Comparison of ENCODE assay signal across 37 cellular contexts in the genomic region with DNA sequence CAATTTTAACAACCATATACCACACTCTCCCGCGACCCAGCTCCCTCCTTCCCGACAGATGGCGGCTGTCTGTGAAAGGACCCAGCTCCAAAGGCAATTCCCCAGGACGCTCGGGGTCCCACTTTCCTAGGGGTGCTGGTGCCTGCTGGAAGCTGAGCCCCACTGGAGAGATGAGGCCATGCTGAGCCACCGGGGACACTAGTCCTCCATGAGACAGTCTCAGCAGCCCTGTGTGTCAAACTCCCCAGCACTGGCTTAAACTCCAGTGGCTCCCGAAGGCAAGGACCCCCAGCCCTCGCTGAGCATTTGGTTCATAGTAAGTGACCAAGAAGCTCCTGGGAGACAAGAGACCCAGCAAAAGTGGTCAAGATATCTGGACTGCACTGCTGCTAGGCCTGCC. TPM values are rescaled to one million over a fixed set of nuclear protein-coding genes. Genes with fewer than 3 reads are reported as not detected.
"Had no signal": no experiment of that assay in that cellular context is flagged by ENCODE, and none has a peak within 500 bp of the region (broad histone marks: within the 10 kb centered on the region; RNA-seq: fewer than 3 reads in every experiment).

No MANE protein-coding gene starts in this region.

- H3K4me2 ChIP-seq: KMS-11 had no signal

- H3K4me1 Mint-ChIP-seq: activated CD8-positive, alpha-beta memory T cell treated with anti-CD3 and anti-CD28 coated beads, Interleukin-2, amount 10 ng/mL, durations not matched to agents 7 days and 5 days had no signal

- ATAC-seq: activated CD8-positive, alpha-beta memory T cell treated with anti-CD3 and anti-CD28 coated beads, Interleukin-2, amount 10 ng/mL, durations not matched to agents 7 days and 5 days; PC-3; Right ventricle myocardium inferior had no signal

- H3K27me3 ChIP-seq: Peyer's patch had no signal

- H3K27ac Mint-ChIP-seq: activated CD4-positive, alpha-beta memory T cell treated with anti-CD3 and anti-CD28 coated beads, Interleukin-2, amount 10 ng/mL, durations not matched to agents 7 days and 5 days; activated CD8-positive, alpha-beta memory T cell treated with anti-CD3 and anti-CD28 coated beads, Interleukin-2, amount 10 ng/mL, durations not matched to agents 7 days and 5 days; activated naive CD8-positive, alpha-beta T cell treated with anti-CD3 and anti-CD28 coated beads for 36 hours had no signal

- H3K4me1 ChIP-seq: Peyer's patch had no signal

- H3K4me3 Mint-ChIP-seq: activated CD4-positive, alpha-beta memory T cell treated with anti-CD3 and anti-CD28 coated beads, Interleukin-2, amount 10 ng/mL, durations not matched to agents 7 days and 5 days; activated CD8-positive, alpha-beta memory T cell treated with anti-CD3 and anti-CD28 coated beads, Interleukin-2, amount 10 ng/mL, durations not matched to agents 7 days and 5 days; activated naive CD8-positive, alpha-beta T cell treated with anti-CD3 and anti-CD28 coated beads for 36 hours had no signal

- H3K36me3 Mint-ChIP-seq: activated CD8-positive, alpha-beta memory T cell treated with anti-CD3 and anti-CD28 coated beads, Interleukin-2, amount 10 ng/mL, durations not matched to agents 7 days and 5 days; activated naive CD8-positive, alpha-beta T cell treated with anti-CD3 and anti-CD28 coated beads for 36 hours had no signal

- DNase-seq: activated CD4-positive, alpha-beta memory T cell treated with anti-CD3 and anti-CD28 coated beads, Interleukin-2, amount 10 ng/mL, durations not matched to agents 7 days and 5 days; activated CD4-positive, alpha-beta T cell treated with anti-CD3 and anti-CD28 coated beads for 1 hour; activated CD4-positive, alpha-beta T cell treated with anti-CD3 and anti-CD28 coated beads for 48 hours; activated CD4-positive, CD25-positive, alpha-beta regulatory T cell; activated CD8-positive, alpha-beta memory T cell treated with anti-CD3 and anti-CD28 coated beads for 24 hours; activated CD8-positive, alpha-beta memory T cell treated with anti-CD3 and anti-CD28 coated beads, Interleukin-2, amount 10 ng/mL, durations not matched to agents 7 days and 5 days; activated CD8-positive, alpha-beta memory T cell treated with anti-CD3 and anti-CD28 coated beads, Interleukin-2, amount 50 U/mL, for 48 hours; activated effector memory CD4-positive, alpha-beta T cell treated with Interleukin-2 at 50 U/mL for 16 hours; activated naive CD4-positive, alpha-beta T cell treated with anti-CD3 and anti-CD28 coated beads, Interleukin-2, amount 50 U/mL, for 16 hours; activated naive CD8-positive, alpha-beta T cell treated with anti-CD3 and anti-CD28 coated beads for 36 hours; activated T-cell treated with anti-CD3 and anti-CD28 coated beads, Interleukin-2, amount 50 U/mL, for 48 hours; amniotic stem cell; aorta; brain microvascular endothelial cell; central memory CD4-positive, alpha-beta T cell; MM.1S; MV-4-11; NCI-H1092; NCI-H1436 treated with DMSO at 0.1 percent for 48 hours; NCI-H1694 treated with DMSO at 0.1 percent for 48 hours; NCI-H2029; NCI-H2107; NCI-H2171; NCI-H510A; NCI-H526; NCI-H774; PC-3; Peyer's patch; SIG-M5; SW 1271; T-helper 1 cell; T-helper 2 cell; T-helper 9 cell had no signal

- H3K9ac ChIP-seq: KMS-11 had no signal

- H3K9me3 Mint-ChIP-seq: activated CD4-positive, alpha-beta memory T cell treated with anti-CD3 and anti-CD28 coated beads, Interleukin-2, amount 10 ng/mL, durations not matched to agents 7 days and 5 days; activated naive CD8-positive, alpha-beta T cell treated with anti-CD3 and anti-CD28 coated beads for 36 hours had no signal

- H3K9me3 ChIP-seq: Peyer's patch had no signal

- H3K36me3 ChIP-seq: brain microvascular endothelial cell, Peyer's patch had no signal

- H3K4me3 ChIP-seq: Peyer's patch had no signal

- H3K27ac ChIP-seq: brain microvascular endothelial cell, KMS-11, Peyer's patch, RWPE1, VCaP had no signal

RNA-seq across cellular contexts. Expression of a gene that starts 52.1 kb away (rescaled TPM):
- total RNA-seq: activated CD4-positive, alpha-beta memory T cell treated with anti-CD3 and anti-CD28 coated beads, Interleukin-2, amount 10 ng/mL, durations not matched to agents 7 days and 5 days; activated CD8-positive, alpha-beta memory T cell treated with anti-CD3 and anti-CD28 coated beads, Interleukin-2, amount 10 ng/mL, durations not matched to agents 7 days and 5 days had no signal
